8 cellular contexts compared by ENCODE assay signal in genomic region chr17:17836818-17837379, GRCh38. TPM values are rescaled to one million over a fixed set of nuclear protein-coding genes. Genes with fewer than 3 reads are reported as not detected.
DNase-seq lines count a peak whose midpoint lies in the region; ATAC-seq, FAIRE-seq and TF ChIP-seq lines count a peak whose summit lies in the region.

Gene SREBF1 (minus strand): TSS chr17:17836986. CDS start chr17:17836817, 169 bp downstream.

- no peak for FAIRE-seq in pancreas (lab: Jason Lieb, UNC)

- POLR2A ChIA-PET in RWPE1 (lab: Yijun Ruan, JAX; ENCODE audit: low non-redundant PET): interaction anchor here (0.6 to 3.0 kb wide), 6 partner anchors 9 to 136 kb away, joined by 3 to 13 read pairs (median 4); partner anchors contain the start of genes DRC3 and TOM1L2

- H3K27me3 ChIP-seq in pancreas (no peaks in the 10 kb centered on the region), aorta (ENCODE audit: control insufficient read depth in 1 of 2, insufficient read depth in 2 of 2, low read length in 1 of 2) (no peaks in the 10 kb centered on the region)

- intact Hi-C loops in Right ventricle myocardium inferior (cut with DNase I) (no loop called here), pancreas (cut with DNase I) (no loop called here), aorta (cut with DNase I) (no loop called here)

- H3K36me3 Mint-ChIP-seq in activated naive CD4-positive, alpha-beta T cell treated with anti-CD3 and anti-CD28 coated beads, Interleukin-2, amount 50 U/mL, for 72 hours: peaks cover 14% of the 10 kb centered on the region in 2 donors

- no peaks in the 10 kb centered on the region for H3K36me3 ChIP-seq in pancreas
- no peaks in the 10 kb centered on the region for H3K36me3 ChIP-seq in aorta (ENCODE audit: control insufficient read depth in 1 of 2, insufficient read depth in 2 of 2, low read length in 1 of 2)

- peak within 1 kb of the TSS; percentile 90 to 99 for H3K27ac Mint-ChIP-seq in activated naive CD4-positive, alpha-beta T cell treated with anti-CD3 and anti-CD28 coated beads, Interleukin-2, amount 50 U/mL, for 72 hours

- H3K4me3 ChIP-seq in pancreas (peak within 1 kb of the TSS; percentile 45 to 90 (median 72)), aorta (ENCODE audit: low read length in 2 of 2) (peak within 1 kb of the TSS; percentile 40 to 73)

- H3K9me3 Mint-ChIP-seq in activated naive CD4-positive, alpha-beta T cell treated with anti-CD3 and anti-CD28 coated beads, Interleukin-2, amount 50 U/mL, for 72 hours: peaks cover 0 to 7% of the 10 kb centered on the region in 2 donors

- 2% methylated on average over 37 to 52 of the region's 52 CpGs for WGBS in pancreas, 2 donors
- 16 to 25% methylated on average over 33 to 52 of the region's 52 CpGs for WGBS in aorta, 2 donors

- CTCF ChIA-PET in RWPE1 (lab: Yijun Ruan, JAX): interaction anchor here (3.5 kb wide), 1 partner anchor 23 kb away, joined by 14 read pairs; no protein-coding TSS in a partner anchor

- ATAC-seq in GM18511 (IDR thresholded peaks at IDR 0.05; ENCODE audit: unreplicated experiment) (peak; percentile 43), HG03045 (IDR thresholded peaks at IDR 0.05; ENCODE audit: unreplicated experiment) (peak; percentile 36), Right ventricle myocardium inferior (peak; percentile 17), pancreas (peak; percentile 6 to 29 (median 10)), aorta (ENCODE audit: low FRiP score) (peak; percentile 40)
- peak; percentile 12 to 39 for ATAC-seq in activated naive CD4-positive, alpha-beta T cell treated with anti-CD3 and anti-CD28 coated beads, Interleukin-2, amount 50 U/mL, for 72 hours

- peak within 1 kb of the TSS; percentile 100 for H3K27ac ChIP-seq in RWPE1
- peak within 1 kb of the TSS; percentile 98 to 100 (median 99) for H3K27ac ChIP-seq in pancreas
- H3K27ac ChIP-seq in aorta (ENCODE audit: low read depth in 1 of 2, low read length in 2 of 2): peak within 1 kb of the TSS in 1 of 2 donors; percentile 92

- DNase-seq in ACHN (peak; percentile 74), RWPE1 (ENCODE audit: low spot score) (peak; percentile 61), Right ventricle myocardium inferior (ENCODE audit: missing footprints) (peak; percentile 83), pancreas (peak in 5 of 6 donors; percentile 52 to 83 (median 67)), aorta (peak; percentile 83 to 87)
- DNase-seq in activated naive CD4-positive, alpha-beta T cell treated with anti-CD3 and anti-CD28 coated beads, Interleukin-2, amount 50 U/mL, for 72 hours (ENCODE audit: low spot score in 2 of 2): peak in 1 of 2 donors; percentile 72

- TF ChIP-seq CTCF in RWPE1 (conservative IDR thresholded peaks at IDR 0.05; ENCODE audit: low read depth) (no peak), pancreas (IDR thresholded peaks at IDR 0.05) (no peak)

- H3K9me3 ChIP-seq in pancreas: no peaks in the 10 kb centered on the region
- H3K9me3 ChIP-seq in aorta (ENCODE audit: control insufficient read depth, low read length): no peaks in the 10 kb centered on the region

- in situ Hi-C loops in ACHN (cut with HindIII; ENCODE audit: low pct_ligation_motif_present, low pct_unique_long_range_greater_than_20kb, low sequenced_read_pairs): no loop called here

- H3K4me1 ChIP-seq in pancreas (peaks cover 36 to 59% (median 50%) of the 10 kb centered on the region in 3 donors), aorta (ENCODE audit: control insufficient read depth in 1 of 2, insufficient read depth in 2 of 2, low read length in 2 of 2) (no peaks in the 10 kb centered on the region)

RNA-seq across cellular contexts. Expression of gene SREBF1, which starts in this region (rescaled TPM):
- total RNA-seq in activated naive CD4-positive, alpha-beta T cell treated with anti-CD3 and anti-CD28 coated beads, Interleukin-2, amount 50 U/mL, for 72 hours: 100 to 1,000 TPM in 1 of 2 donors, 10 to 100 TPM in 1; 67.2 to 103 TPM
- total RNA-seq in Right ventricle myocardium inferior: 18.9 TPM
- total RNA-seq in pancreas: 10 to 100 TPM; 12.0 to 38.1 (median 24.3) TPM
- polyA plus RNA-seq in pancreas: 10 to 100 TPM; 67.3 to 77.5 TPM
- total RNA-seq in aorta: 100 to 1,000 TPM in 1 of 2 donors, 10 to 100 TPM in 1; 23.6 to 103 TPM
- 10 to 100 TPM; 24.0 to 24.7 TPM for polyA plus RNA-seq in aorta
